7 cellular contexts compared by ENCODE assay signal in the genomic region with DNA sequence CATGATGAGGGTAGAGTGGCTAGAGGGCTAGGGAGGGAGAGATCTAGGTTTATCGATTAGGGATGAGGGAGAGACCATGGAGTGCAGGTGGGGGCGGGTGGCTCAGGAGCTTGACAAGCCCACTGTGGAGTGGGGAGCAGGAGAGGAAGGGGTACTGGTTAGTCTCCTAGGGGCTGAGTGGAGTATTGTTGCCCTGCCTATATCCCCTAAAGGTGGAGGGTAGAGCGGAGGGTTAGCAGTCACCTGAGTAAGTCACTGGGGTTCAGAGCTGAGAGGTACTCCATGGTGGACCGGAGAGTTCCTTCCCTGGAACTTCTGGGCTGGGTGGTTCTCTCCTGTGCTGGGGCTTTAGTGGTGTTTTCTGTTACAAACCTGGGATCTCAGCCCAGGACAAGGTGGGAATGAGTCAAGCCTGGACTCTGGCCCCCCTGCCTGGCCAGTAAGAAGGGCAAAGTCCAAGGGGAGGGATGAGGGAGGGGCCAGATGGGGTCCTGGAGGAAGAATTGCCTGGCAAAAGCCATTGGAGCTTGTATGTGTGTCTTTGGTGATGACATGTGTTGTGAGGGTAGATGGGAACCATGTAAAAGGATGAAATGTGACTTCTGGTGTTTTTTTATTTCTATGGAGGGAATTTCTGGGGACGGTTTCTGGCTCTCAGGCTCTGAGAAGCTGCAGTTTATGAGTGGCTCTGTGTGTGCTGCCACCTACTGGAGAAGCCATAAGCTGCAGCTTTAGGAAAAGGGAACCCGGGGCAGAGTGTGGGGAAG. TPM values are rescaled to one million over a fixed set of nuclear protein-coding genes. Genes with fewer than 3 reads are reported as not detected.
DNase-seq lines count a peak whose midpoint lies in the region; ATAC-seq and TF ChIP-seq lines count a peak whose summit lies in the region.

A gene with protein sequence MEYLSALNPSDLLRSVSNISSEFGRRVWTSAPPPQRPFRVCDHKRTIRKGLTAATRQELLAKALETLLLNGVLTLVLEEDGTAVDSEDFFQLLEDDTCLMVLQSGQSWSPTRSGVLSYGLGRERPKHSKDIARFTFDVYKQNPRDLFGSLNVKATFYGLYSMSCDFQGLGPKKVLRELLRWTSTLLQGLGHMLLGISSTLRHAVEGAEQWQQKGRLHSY (minus strand): TSS at position 403 of the 767 bp plus-strand sequence. CDS start 119 bp downstream, at position 284.

- H3K36me3 Mint-ChIP-seq in activated naive CD8-positive, alpha-beta T cell treated with anti-CD3 and anti-CD28 coated beads, Interleukin-2, amount 10 ng/mL, durations not matched to agents 7 days and 5 days = peaks cover 30% of the 10 kb centered on the region
- peaks cover 47% of the 10 kb centered on the region for H3K36me3 Mint-ChIP-seq in stimulated activated memory B cell treated with anti-CD40 and anti-IgM and Interleukin-4, amounts not matched to agents 10 μg/mL and 1 μg/mL and 100 μg/mL, for 72 hours

- H3K9me3 Mint-ChIP-seq in activated naive CD8-positive, alpha-beta T cell treated with anti-CD3 and anti-CD28 coated beads, Interleukin-2, amount 10 ng/mL, durations not matched to agents 7 days and 5 days = no peaks in the 10 kb centered on the region
- no peaks in the 10 kb centered on the region for H3K9me3 Mint-ChIP-seq in stimulated activated memory B cell treated with anti-CD40 and anti-IgM and Interleukin-4, amounts not matched to agents 10 μg/mL and 1 μg/mL and 100 μg/mL, for 72 hours

- DNase-seq in GM03348 (ENCODE audit: low spot score) (peak; percentile 85), glomerular visceral epithelial cell (ENCODE audit: extremely low spot score) (peak; percentile 71), pons (ENCODE audit: low spot score) (peak; percentile 57)
- DNase-seq in Jurkat, Clone E6-1 (ENCODE audit: low read depth, low spot score) = peak; percentile 35
- DNase-seq in activated naive CD8-positive, alpha-beta T cell treated with anti-CD3 and anti-CD28 coated beads, Interleukin-2, amount 10 ng/mL, durations not matched to agents 7 days and 5 days = peak; percentile 53

- peak within 1 kb of the TSS; percentile 65 for H3K27ac Mint-ChIP-seq in activated naive CD8-positive, alpha-beta T cell treated with anti-CD3 and anti-CD28 coated beads, Interleukin-2, amount 10 ng/mL, durations not matched to agents 7 days and 5 days
- no peak within 1 kb of the TSS for H3K27ac Mint-ChIP-seq in stimulated activated memory B cell treated with anti-CD40 and anti-IgM and Interleukin-4, amounts not matched to agents 10 μg/mL and 1 μg/mL and 100 μg/mL, for 72 hours

- H3K27me3 Mint-ChIP-seq in activated naive CD8-positive, alpha-beta T cell treated with anti-CD3 and anti-CD28 coated beads, Interleukin-2, amount 10 ng/mL, durations not matched to agents 7 days and 5 days = no peaks in the 10 kb centered on the region
- H3K27me3 Mint-ChIP-seq in stimulated activated memory B cell treated with anti-CD40 and anti-IgM and Interleukin-4, amounts not matched to agents 10 μg/mL and 1 μg/mL and 100 μg/mL, for 72 hours = no peaks in the 10 kb centered on the region

- no peak within 1 kb of the TSS for H3K4me3 ChIP-seq in Jurkat, Clone E6-1 (ENCODE audit: low read length)

- ATAC-seq in SK-N-SH treated with all-trans-retinoic acid at 6 μM for 48 hours = peak; percentile 95
- no peak for ATAC-seq in activated naive CD8-positive, alpha-beta T cell treated with anti-CD3 and anti-CD28 coated beads, Interleukin-2, amount 10 ng/mL, durations not matched to agents 7 days and 5 days (ENCODE audit: low read depth)
- no peak for ATAC-seq in stimulated activated memory B cell treated with anti-CD40 and anti-IgM and Interleukin-4, amounts not matched to agents 10 μg/mL and 1 μg/mL and 100 μg/mL, for 72 hours

- POLR2A ChIA-PET in activated naive CD8-positive, alpha-beta T cell treated with anti-CD3 and anti-CD28 coated beads, Interleukin-2, amount 10 ng/mL, durations not matched to agents 7 days and 5 days (lab: Charles Lee) = interaction anchor here (0.9 to 5.7 kb wide), 9 partner anchors 10 to 146 kb away, joined by 3 to 32 read pairs (median 5); a partner anchor contains a TSS

- H3K4me1 Mint-ChIP-seq in activated naive CD8-positive, alpha-beta T cell treated with anti-CD3 and anti-CD28 coated beads, Interleukin-2, amount 10 ng/mL, durations not matched to agents 7 days and 5 days = peaks cover 39% of the 10 kb centered on the region
- H3K4me1 Mint-ChIP-seq in stimulated activated memory B cell treated with anti-CD40 and anti-IgM and Interleukin-4, amounts not matched to agents 10 μg/mL and 1 μg/mL and 100 μg/mL, for 72 hours = peaks cover 43% of the 10 kb centered on the region

- no peak within 1 kb of the TSS for H3K4me3 Mint-ChIP-seq in activated naive CD8-positive, alpha-beta T cell treated with anti-CD3 and anti-CD28 coated beads, Interleukin-2, amount 10 ng/mL, durations not matched to agents 7 days and 5 days
- H3K4me3 Mint-ChIP-seq in stimulated activated memory B cell treated with anti-CD40 and anti-IgM and Interleukin-4, amounts not matched to agents 10 μg/mL and 1 μg/mL and 100 μg/mL, for 72 hours = no peak within 1 kb of the TSS

TF ChIP-seq in SK-N-SH treated with all-trans-retinoic acid at 6 μM for 48 hours, 23 proteins besides CTCF, POLR2A, EP300 and RAD21 (continues in another document):
- no peak for TF ChIP-seq ZNF70 (CRISPR knock-in tag; IDR thresholded peaks at IDR 0.05)
- no peak for TF ChIP-seq ESRRG (CRISPR knock-in tag; IDR thresholded peaks at IDR 0.05)
- TF ChIP-seq GLIS3 (CRISPR knock-in tag; IDR thresholded peaks at IDR 0.05) = no peak
- TF ChIP-seq TCF4 (CRISPR knock-in tag; IDR thresholded peaks at IDR 0.05; ENCODE audit: borderline replicate concordance) = no peak
- TF ChIP-seq ISL1 (CRISPR knock-in tag; IDR thresholded peaks at IDR 0.05) = no peak
- no peak for TF ChIP-seq OSR1 (CRISPR knock-in tag; IDR thresholded peaks at IDR 0.05)
- TF ChIP-seq ZFP3 (CRISPR knock-in tag; IDR thresholded peaks at IDR 0.05) = no peak
- no peak for TF ChIP-seq CSDC2 (CRISPR knock-in tag; IDR thresholded peaks at IDR 0.05)
- no peak for TF ChIP-seq ZC3H10 (CRISPR knock-in tag; IDR thresholded peaks at IDR 0.05)
- no peak for TF ChIP-seq RARB (CRISPR knock-in tag; IDR thresholded peaks at IDR 0.05)
- TF ChIP-seq TOX (CRISPR knock-in tag; IDR thresholded peaks at IDR 0.05; ENCODE audit: borderline replicate concordance) = no peak
- TF ChIP-seq SNAI2 (CRISPR knock-in tag; IDR thresholded peaks at IDR 0.05) = no peak
- TF ChIP-seq, protein P1, sequence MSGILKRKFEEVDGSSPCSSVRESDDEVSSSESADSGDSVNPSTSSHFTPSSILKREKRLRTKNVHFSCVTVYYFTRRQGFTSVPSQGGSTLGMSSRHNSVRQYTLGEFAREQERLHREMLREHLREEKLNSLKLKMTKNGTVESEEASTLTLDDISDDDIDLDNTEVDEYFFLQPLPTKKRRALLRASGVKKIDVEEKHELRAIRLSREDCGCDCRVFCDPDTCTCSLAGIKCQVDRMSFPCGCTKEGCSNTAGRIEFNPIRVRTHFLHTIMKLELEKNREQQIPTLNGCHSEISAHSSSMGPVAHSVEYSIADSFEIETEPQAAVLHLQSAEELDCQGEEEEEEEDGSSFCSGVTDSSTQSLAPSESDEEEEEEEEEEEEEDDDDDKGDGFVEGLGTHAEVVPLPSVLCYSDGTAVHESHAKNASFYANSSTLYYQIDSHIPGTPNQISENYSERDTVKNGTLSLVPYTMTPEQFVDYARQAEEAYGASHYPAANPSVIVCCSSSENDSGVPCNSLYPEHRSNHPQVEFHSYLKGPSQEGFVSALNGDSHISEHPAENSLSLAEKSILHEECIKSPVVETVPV (CRISPR knock-in tag; IDR thresholded peaks at IDR 0.05) = no peak
- no peak for TF ChIP-seq ZNF565 (CRISPR knock-in tag; conservative IDR thresholded peaks at IDR 0.05; ENCODE audit: low read depth)
- TF ChIP-seq ARNTL (CRISPR knock-in tag; IDR thresholded peaks at IDR 0.05; ENCODE audit: borderline replicate concordance, low read depth) = no peak
- no peak for TF ChIP-seq ZFP30 (CRISPR knock-in tag; IDR thresholded peaks at IDR 0.05)
- TF ChIP-seq ZNF8 (CRISPR knock-in tag; IDR thresholded peaks at IDR 0.05) = no peak
- TF ChIP-seq, protein P2, sequence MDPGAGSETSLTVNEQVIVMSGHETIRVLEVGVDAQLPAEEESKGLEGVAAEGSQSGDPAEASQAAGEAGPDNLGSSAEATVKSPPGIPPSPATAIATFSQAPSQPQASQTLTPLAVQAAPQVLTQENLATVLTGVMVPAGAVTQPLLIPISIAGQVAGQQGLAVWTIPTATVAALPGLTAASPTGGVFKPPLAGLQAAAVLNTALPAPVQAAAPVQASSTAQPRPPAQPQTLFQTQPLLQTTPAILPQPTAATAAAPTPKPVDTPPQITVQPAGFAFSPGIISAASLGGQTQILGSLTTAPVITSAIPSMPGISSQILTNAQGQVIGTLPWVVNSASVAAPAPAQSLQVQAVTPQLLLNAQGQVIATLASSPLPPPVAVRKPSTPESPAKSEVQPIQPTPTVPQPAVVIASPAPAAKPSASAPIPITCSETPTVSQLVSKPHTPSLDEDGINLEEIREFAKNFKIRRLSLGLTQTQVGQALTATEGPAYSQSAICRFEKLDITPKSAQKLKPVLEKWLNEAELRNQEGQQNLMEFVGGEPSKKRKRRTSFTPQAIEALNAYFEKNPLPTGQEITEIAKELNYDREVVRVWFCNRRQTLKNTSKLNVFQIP (CRISPR knock-in tag; IDR thresholded peaks at IDR 0.05; ENCODE audit: borderline replicate concordance, low read depth) = no peak

RNA-seq across cellular contexts. Expression of the gene that starts here (rescaled TPM):
- polyA plus RNA-seq in Jurkat, Clone E6-1 (2012; ENCODE audit: insufficient read depth, insufficient read length) = 15.1 TPM
- 10 to 100 TPM; 33.7 to 34.8 TPM for total RNA-seq in activated naive CD8-positive, alpha-beta T cell treated with anti-CD3 and anti-CD28 coated beads, Interleukin-2, amount 10 ng/mL, durations not matched to agents 7 days and 5 days

Comparison
In these comparisons a context has a peak if more than half of its experiments do, and no peak if none do; other contexts are left out.
1. DNase-seq: peak in every context shown above with its lines; median percentile 85 in GM03348; 71 in glomerular visceral epithelial cell; 57 in pons; 53 in activated naive CD8-positive, alpha-beta T cell treated with anti-CD3 and anti-CD28 coated beads, Interleukin-2, amount 10 ng/mL, durations not matched to agents 7 days and 5 days; 35 in Jurkat, Clone E6-1.